ENCODE assay signal across 14 cellular contexts in the genomic region with DNA sequence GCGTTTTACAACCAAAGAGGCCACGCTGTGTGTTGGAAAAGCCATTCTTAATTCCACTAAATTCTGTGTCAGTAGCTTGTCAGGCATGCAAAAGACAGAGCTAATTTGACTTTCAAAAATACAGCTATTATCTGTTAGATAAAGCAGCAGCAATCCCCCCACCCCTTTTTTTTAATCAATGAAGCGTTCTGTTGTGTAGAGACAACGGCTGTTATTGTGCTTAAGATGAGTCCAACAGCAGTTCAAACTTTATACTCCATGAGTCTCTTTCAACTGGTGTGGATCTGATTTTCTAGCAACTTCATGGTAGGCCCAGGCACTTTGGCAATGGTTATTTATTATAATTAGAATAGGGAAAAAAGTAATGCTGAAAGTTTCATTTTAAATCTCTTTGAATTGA. TPM values are rescaled to one million over a fixed set of nuclear protein-coding genes. Genes with fewer than 3 reads are reported as not detected.
A peak's percentile ranks its signal among the peaks of the same experiment; 100 is the strongest.
DNase-seq lines count a peak whose midpoint lies in the region; ATAC-seq and TF ChIP-seq lines count a peak whose summit lies in the region.
"Had no signal": no experiment of that assay in that cellular context is flagged by ENCODE, and none has a peak within 500 bp of the region (broad histone marks: within the 10 kb centered on the region; RNA-seq: fewer than 3 reads in every experiment).

No MANE protein-coding gene starts in this region.

- peaks cover 44% of the 10 kb centered on the region for H3K4me1 ChIP-seq in GM23338 (ENCODE audit: insufficient read depth)
- H3K4me1 ChIP-seq in endodermal cell (ENCODE audit: control insufficient read depth, insufficient read depth, low read length) = peaks cover 18% of the 10 kb centered on the region
- H3K4me1 ChIP-seq in neural progenitor cell = peaks cover 23% of the 10 kb centered on the region
- H3K4me1 ChIP-seq: BE2C had no signal

- peak overlapping the region; percentile 58 for H3K4me2 ChIP-seq in GM23338
- H3K4me2 ChIP-seq in neural progenitor cell = peak overlapping the region; percentile 52

- H3K27me3 ChIP-seq in GM23338 (ENCODE audit: insufficient read depth) = no peaks in the 10 kb centered on the region
- H3K27me3 ChIP-seq in endodermal cell (ENCODE audit: control insufficient read depth, insufficient read depth, low read length, poor library complexity, severe bottlenecking) = peaks cover 16% of the 10 kb centered on the region
- H3K27me3 ChIP-seq in neural progenitor cell = no peaks in the 10 kb centered on the region
- H3K27me3 ChIP-seq: BE2C had no signal

- TF ChIP-seq CTCF in GM23338 (conservative IDR thresholded peaks at IDR 0.05; ENCODE audit: low read depth in 2 of 2) (no peak), endodermal cell (conservative IDR thresholded peaks at IDR 0.05) (no peak), neural progenitor cell (IDR thresholded peaks at IDR 0.05) (no peak)

- H3K4me1 Mint-ChIP-seq in GM23338 (peaks cover 49% of the 10 kb centered on the region), endodermal cell (peaks cover 34% of the 10 kb centered on the region), neural progenitor cell (peaks cover 13% of the 10 kb centered on the region)
- H3K4me1 Mint-ChIP-seq: CD4-positive, alpha-beta memory T cell had no signal

- H3K4me3 Mint-ChIP-seq in GM23338 (no peak overlapping the region), endodermal cell (no peak overlapping the region), neural progenitor cell (no peak overlapping the region)
- H3K4me3 Mint-ChIP-seq: CD4-positive, alpha-beta memory T cell had no signal

- 91 to 95% methylated on average over 4 of the region's 4 CpGs for WGBS in endodermal cell (ENCODE audit: insufficient coverage in 1 of 2, insufficient read length in 1 of 2), 2 experiments

- 0 out of 3 replicates have a peak, but pooled peaks have one; percentile 24 for ATAC-seq in GM23338
- no peak for ATAC-seq in GM21447 (IDR thresholded peaks at IDR 0.05; ENCODE audit: unreplicated experiment)

- H3K36me3 ChIP-seq in GM23338 (ENCODE audit: insufficient read depth) (no peaks in the 10 kb centered on the region), endodermal cell (ENCODE audit: control insufficient read depth, insufficient read depth, low read length) (no peaks in the 10 kb centered on the region), neural progenitor cell (no peaks in the 10 kb centered on the region)
- H3K36me3 ChIP-seq: BE2C had no signal

- H3K27ac Mint-ChIP-seq in GM23338 = no peak overlapping the region
- no peak overlapping the region for H3K27ac Mint-ChIP-seq in endodermal cell
- H3K27ac Mint-ChIP-seq in neural progenitor cell = no peak overlapping the region

- no peak for DNase-seq in GM23338 (ENCODE audit: low spot score)
- peak; percentile 100 for DNase-seq in NCI-H526 (lab: John Stamatoyannopoulos, UW)
- DNase-seq in endodermal cell = no peak
- peak; percentile 32 for DNase-seq in neural progenitor cell (ENCODE audit: low spot score)
- no peak for DNase-seq in NCI-H187 treated with DMSO at 0.1 percent for 48 hours (lab: John Stamatoyannopoulos, UW)
- DNase-seq in H4 (ENCODE audit: low spot score) = no peak
- DNase-seq: BE2C; CD4-positive, alpha-beta memory T cell; COR-L47; DMS153; GF-D8; H7 had no signal

- H3K27ac ChIP-seq in GM23338 (ENCODE audit: low read depth) (peak overlapping the region; percentile 71; the same call in 1 of the 2 replicates), endodermal cell (ENCODE audit: low read depth, low read length) (peak overlapping the region; percentile 16), neural progenitor cell (peak overlapping the region; percentile 35)
- H3K27ac ChIP-seq: C4-2B had no signal

- H3K9ac ChIP-seq in endodermal cell (ENCODE audit: extremely low read depth, low read length, poor library complexity, severe bottlenecking) = no peak overlapping the region
- no peak overlapping the region for H3K9ac ChIP-seq in neural progenitor cell

- H3K9me3 Mint-ChIP-seq in GM23338 = no peaks in the 10 kb centered on the region
- no peaks in the 10 kb centered on the region for H3K9me3 Mint-ChIP-seq in endodermal cell
- no peaks in the 10 kb centered on the region for H3K9me3 Mint-ChIP-seq in neural progenitor cell

- no peaks in the 10 kb centered on the region for H3K36me3 Mint-ChIP-seq in GM23338 (ENCODE audit: low read depth)
- no peaks in the 10 kb centered on the region for H3K36me3 Mint-ChIP-seq in endodermal cell (ENCODE audit: low read depth)
- no peaks in the 10 kb centered on the region for H3K36me3 Mint-ChIP-seq in neural progenitor cell
- H3K36me3 Mint-ChIP-seq: CD4-positive, alpha-beta memory T cell had no signal

- H2AFZ ChIP-seq in GM23338 = no peak overlapping the region
- peak overlapping the region; percentile 23 for H2AFZ ChIP-seq in neural progenitor cell (replicated peaks)

- H3F3A ChIP-seq in GM23338 (replicated peaks; ENCODE audit: low read depth) (no peaks in the 10 kb centered on the region), neural progenitor cell (ENCODE audit: low read depth) (peaks cover 5% of the 10 kb centered on the region)

- peaks cover 2% of the 10 kb centered on the region for H3K27me3 Mint-ChIP-seq in GM23338 (ENCODE audit: insufficient read depth, low read depth, poor library complexity)
- peaks cover 32% of the 10 kb centered on the region for H3K27me3 Mint-ChIP-seq in endodermal cell (ENCODE audit: insufficient read depth)
- no peaks in the 10 kb centered on the region for H3K27me3 Mint-ChIP-seq in neural progenitor cell (ENCODE audit: insufficient read depth, low read depth)
- H3K27me3 Mint-ChIP-seq: CD4-positive, alpha-beta memory T cell had no signal

- no peaks in the 10 kb centered on the region for H3K9me3 ChIP-seq in endodermal cell (ENCODE audit: control insufficient read depth, low read length)
- H3K9me3 ChIP-seq in neural progenitor cell (ENCODE audit: low read depth) = no peaks in the 10 kb centered on the region
- H3K9me3 ChIP-seq: BE2C had no signal

- H4K20me1 ChIP-seq in GM23338 (replicated peaks; ENCODE audit: insufficient read depth) (no peaks in the 10 kb centered on the region), neural progenitor cell (ENCODE audit: low read depth) (no peaks in the 10 kb centered on the region)

- H3K79me2 ChIP-seq in GM23338 (replicated peaks; ENCODE audit: insufficient read depth) (no peaks in the 10 kb centered on the region), neural progenitor cell (ENCODE audit: low read depth) (no peaks in the 10 kb centered on the region)

- no peaks in the 10 kb centered on the region for H3K9me2 ChIP-seq in GM23338 (ENCODE audit: insufficient read depth)

- no peak overlapping the region for H3K4me3 ChIP-seq in GM23338
- H3K4me3 ChIP-seq in endodermal cell (ENCODE audit: low read length) = no peak overlapping the region
- no peak overlapping the region for H3K4me3 ChIP-seq in neural progenitor cell

TF ChIP-seq in GM23338, 12 proteins besides CTCF, POLR2A, EP300 and RAD21 (continues in another document):
- TF ChIP-seq CREB1 (CRISPR knock-in tag; IDR thresholded peaks at IDR 0.05; ENCODE audit: low read depth) (no peak), POLR2AphosphoS5 (IDR thresholded peaks at IDR 0.05; ENCODE audit: low read depth) (no peak), ZNF331 (CRISPR knock-in tag; IDR thresholded peaks at IDR 0.05; ENCODE audit: low read depth) (no peak), JUNB (IDR thresholded peaks at IDR 0.05; ENCODE audit: unreplicated experiment) (no peak), STAT1 (IDR thresholded peaks at IDR 0.05; ENCODE audit: unreplicated experiment) (no peak)
- TF ChIP-seq, protein P1, sequence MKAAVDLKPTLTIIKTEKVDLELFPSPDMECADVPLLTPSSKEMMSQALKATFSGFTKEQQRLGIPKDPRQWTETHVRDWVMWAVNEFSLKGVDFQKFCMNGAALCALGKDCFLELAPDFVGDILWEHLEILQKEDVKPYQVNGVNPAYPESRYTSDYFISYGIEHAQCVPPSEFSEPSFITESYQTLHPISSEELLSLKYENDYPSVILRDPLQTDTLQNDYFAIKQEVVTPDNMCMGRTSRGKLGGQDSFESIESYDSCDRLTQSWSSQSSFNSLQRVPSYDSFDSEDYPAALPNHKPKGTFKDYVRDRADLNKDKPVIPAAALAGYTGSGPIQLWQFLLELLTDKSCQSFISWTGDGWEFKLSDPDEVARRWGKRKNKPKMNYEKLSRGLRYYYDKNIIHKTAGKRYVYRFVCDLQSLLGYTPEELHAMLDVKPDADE (IDR thresholded peaks at IDR 0.05) = no peak
- TF ChIP-seq, protein P2, sequence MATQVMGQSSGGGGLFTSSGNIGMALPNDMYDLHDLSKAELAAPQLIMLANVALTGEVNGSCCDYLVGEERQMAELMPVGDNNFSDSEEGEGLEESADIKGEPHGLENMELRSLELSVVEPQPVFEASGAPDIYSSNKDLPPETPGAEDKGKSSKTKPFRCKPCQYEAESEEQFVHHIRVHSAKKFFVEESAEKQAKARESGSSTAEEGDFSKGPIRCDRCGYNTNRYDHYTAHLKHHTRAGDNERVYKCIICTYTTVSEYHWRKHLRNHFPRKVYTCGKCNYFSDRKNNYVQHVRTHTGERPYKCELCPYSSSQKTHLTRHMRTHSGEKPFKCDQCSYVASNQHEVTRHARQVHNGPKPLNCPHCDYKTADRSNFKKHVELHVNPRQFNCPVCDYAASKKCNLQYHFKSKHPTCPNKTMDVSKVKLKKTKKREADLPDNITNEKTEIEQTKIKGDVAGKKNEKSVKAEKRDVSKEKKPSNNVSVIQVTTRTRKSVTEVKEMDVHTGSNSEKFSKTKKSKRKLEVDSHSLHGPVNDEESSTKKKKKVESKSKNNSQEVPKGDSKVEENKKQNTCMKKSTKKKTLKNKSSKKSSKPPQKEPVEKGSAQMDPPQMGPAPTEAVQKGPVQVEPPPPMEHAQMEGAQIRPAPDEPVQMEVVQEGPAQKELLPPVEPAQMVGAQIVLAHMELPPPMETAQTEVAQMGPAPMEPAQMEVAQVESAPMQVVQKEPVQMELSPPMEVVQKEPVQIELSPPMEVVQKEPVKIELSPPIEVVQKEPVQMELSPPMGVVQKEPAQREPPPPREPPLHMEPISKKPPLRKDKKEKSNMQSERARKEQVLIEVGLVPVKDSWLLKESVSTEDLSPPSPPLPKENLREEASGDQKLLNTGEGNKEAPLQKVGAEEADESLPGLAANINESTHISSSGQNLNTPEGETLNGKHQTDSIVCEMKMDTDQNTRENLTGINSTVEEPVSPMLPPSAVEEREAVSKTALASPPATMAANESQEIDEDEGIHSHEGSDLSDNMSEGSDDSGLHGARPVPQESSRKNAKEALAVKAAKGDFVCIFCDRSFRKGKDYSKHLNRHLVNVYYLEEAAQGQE (IDR thresholded peaks at IDR 0.05; ENCODE audit: unreplicated experiment) = no peak

RNA-seq across cellular contexts. Expression of a gene that starts 43.6 kb away (rescaled TPM):
- 1.7 and 3.8 TPM in 2 replicates for total RNA-seq in GM23338 (2014; rRNA removed; shearing (Covaris generic))
- polyA plus RNA-seq in GM23338 (2016; fragmentation: Nextera tagmentation; extraction: Ambion mirVana) = 1.1 TPM in 2 replicates
- total RNA-seq in endodermal cell = 1 to 10 TPM in 1 of 2 donors, under 1 TPM in 1; 0.35 to 1.2 TPM
- polyA plus RNA-seq in endodermal cell (2013, experiment 1 of 2) = 2.5 TPM
- polyA plus RNA-seq in endodermal cell (2013, experiment 2 of 2) = 2.1 TPM
- 0.81 and 1.0 TPM in 2 replicates for total RNA-seq in neural progenitor cell (ENCODE audit: low replicate concordance)
- total RNA-seq in H4 (2014; rRNA removed; shearing (Covaris generic)) = 17.7 and 24.2 TPM in 2 replicates
- polyA plus RNA-seq: CD4-positive, alpha-beta memory T cell had no signal

Comparison
In these comparisons a context has a peak if more than half of its experiments do, and no peak if none do; other contexts are left out.
1. DNase-seq: peak in NCI-H526 (2 of 2) and neural progenitor cell (single experiment); none in GM23338 (single experiment), endodermal cell (single experiment), NCI-H187 treated with DMSO at 0.1 percent for 48 hours (single experiment) and H4 (single experiment).
2. H3K27ac ChIP-seq: peak in every context shown above with its lines; median percentile 71 in GM23338; 35 in neural progenitor cell; 16 in endodermal cell.